2 cellular contexts compared by ENCODE assay signal in genomic region chr15:72338617-72339321, GRCh38.
TF ChIP-seq lines count a peak whose summit lies in the region.

No MANE protein-coding gene starts in this region.

TF ChIP-seq in A549, 52 proteins besides CTCF, POLR2A, EP300 and RAD21:
- TF ChIP-seq CBX2 (IDR thresholded peaks at IDR 0.05; ENCODE audit: borderline replicate concordance, low read depth), result no peak
- no peak for TF ChIP-seq ESRRA (IDR thresholded peaks at IDR 0.05; ENCODE audit: borderline replicate concordance, low read length)
- TF ChIP-seq EHF (CRISPR knock-in tag; IDR thresholded peaks at IDR 0.05), result no peak
- TF ChIP-seq JUNB (IDR thresholded peaks at IDR 0.05), result peak; percentile 36; the same call in 1 of the 2 replicates
- TF ChIP-seq GATA3 (IDR thresholded peaks at IDR 0.05; ENCODE audit: borderline replicate concordance), result no peak
- peak; percentile 70 to 88; a peak in 3 of 4 replicates for TF ChIP-seq CEBPB (IDR thresholded peaks at IDR 0.05)
- TF ChIP-seq, protein P1, sequence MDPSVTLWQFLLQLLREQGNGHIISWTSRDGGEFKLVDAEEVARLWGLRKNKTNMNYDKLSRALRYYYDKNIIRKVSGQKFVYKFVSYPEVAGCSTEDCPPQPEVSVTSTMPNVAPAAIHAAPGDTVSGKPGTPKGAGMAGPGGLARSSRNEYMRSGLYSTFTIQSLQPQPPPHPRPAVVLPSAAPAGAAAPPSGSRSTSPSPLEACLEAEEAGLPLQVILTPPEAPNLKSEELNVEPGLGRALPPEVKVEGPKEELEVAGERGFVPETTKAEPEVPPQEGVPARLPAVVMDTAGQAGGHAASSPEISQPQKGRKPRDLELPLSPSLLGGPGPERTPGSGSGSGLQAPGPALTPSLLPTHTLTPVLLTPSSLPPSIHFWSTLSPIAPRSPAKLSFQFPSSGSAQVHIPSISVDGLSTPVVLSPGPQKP (IDR thresholded peaks at IDR 0.05; ENCODE audit: low read depth, low read length), result no peak
- TF ChIP-seq NFE2L2 (conservative IDR thresholded peaks at IDR 0.05; ENCODE audit: low read length), result no peak
- TF ChIP-seq SMC3 (IDR thresholded peaks at IDR 0.05), result no peak
- TF ChIP-seq, protein P2, sequence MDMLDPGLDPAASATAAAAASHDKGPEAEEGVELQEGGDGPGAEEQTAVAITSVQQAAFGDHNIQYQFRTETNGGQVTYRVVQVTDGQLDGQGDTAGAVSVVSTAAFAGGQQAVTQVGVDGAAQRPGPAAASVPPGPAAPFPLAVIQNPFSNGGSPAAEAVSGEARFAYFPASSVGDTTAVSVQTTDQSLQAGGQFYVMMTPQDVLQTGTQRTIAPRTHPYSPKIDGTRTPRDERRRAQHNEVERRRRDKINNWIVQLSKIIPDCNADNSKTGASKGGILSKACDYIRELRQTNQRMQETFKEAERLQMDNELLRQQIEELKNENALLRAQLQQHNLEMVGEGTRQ (IDR thresholded peaks at IDR 0.05), result no peak
- TF ChIP-seq HEYL (CRISPR knock-in tag; IDR thresholded peaks at IDR 0.05), result no peak
- no peak for TF ChIP-seq ZSCAN20 (CRISPR knock-in tag; IDR thresholded peaks at IDR 0.05)
- peak; percentile 63; the same call in 1 of the 2 replicates for TF ChIP-seq HES2 (IDR thresholded peaks at IDR 0.05)
- 0 out of 3 replicates have a peak, but pooled peaks have one; percentile 23 for TF ChIP-seq BCL3 (IDR thresholded peaks at IDR 0.05)
- peak; percentile 38 to 51; a peak in 1 of 5 replicates for TF ChIP-seq JUN (IDR thresholded peaks at IDR 0.05)

TF ChIP-seq in IMR-90, 13 proteins besides CTCF, POLR2A, EP300 and RAD21:
- peak; percentile 22 for TF ChIP-seq RCOR1 (IDR thresholded peaks at IDR 0.05; ENCODE audit: insufficient replicate concordance, low read length)
- TF ChIP-seq RFX5 (IDR thresholded peaks at IDR 0.05; ENCODE audit: low read depth, low read length), result no peak
- TF ChIP-seq MAZ (IDR thresholded peaks at IDR 0.05; ENCODE audit: borderline replicate concordance, low read depth, low read length), result 0 out of 2 replicates have a peak, but pooled peaks have one; percentile 32
- peak; percentile 97 for TF ChIP-seq CEBPB (IDR thresholded peaks at IDR 0.05; ENCODE audit: low read depth, low read length)
